14 cellular contexts compared by ENCODE assay signal in the genomic region with DNA sequence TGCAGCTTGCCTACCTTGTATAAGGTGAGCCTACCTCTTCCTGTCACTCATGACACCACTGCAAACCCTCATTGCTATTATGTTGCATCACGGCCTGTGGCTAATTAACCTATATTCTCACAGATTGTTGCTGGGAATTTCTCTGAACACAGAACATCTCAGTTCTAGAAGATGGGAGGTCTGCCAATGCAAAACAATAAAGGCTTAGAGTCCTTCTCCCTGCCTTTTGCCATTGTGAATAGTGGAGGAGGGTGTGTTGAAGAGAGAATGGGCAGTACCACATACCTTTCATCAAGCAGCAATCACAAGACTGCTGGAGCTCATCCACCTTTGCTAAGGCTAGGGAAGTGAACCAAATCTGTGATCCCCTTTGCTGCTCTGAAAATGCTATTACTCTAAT. TPM values are rescaled to one million over a fixed set of nuclear protein-coding genes. Genes with fewer than 3 reads are reported as not detected.
DNase-seq lines count a peak whose midpoint lies in the region; ATAC-seq and TF ChIP-seq lines count a peak whose summit lies in the region.
"Had no signal": no experiment of that assay in that cellular context is flagged by ENCODE, and none has a peak within 500 bp of the region (broad histone marks: within the 10 kb centered on the region; RNA-seq: fewer than 3 reads in every experiment).

No MANE protein-coding gene starts in this region.

- no peak for TF ChIP-seq CTCF in testis (IDR thresholded peaks at IDR 0.05)

- intact Hi-C loops in testis (cut with DNase I; ENCODE audit: low total_unique reads) = no loop called here

- H3K27ac ChIP-seq in cingulate gyrus (ENCODE audit: low read depth, low read length) (peak overlapping the region; percentile 80), testis (peak overlapping the region; percentile 21 to 70)
- H3K27ac ChIP-seq: lower lobe of right lung had no signal

- peaks cover 58% of the 10 kb centered on the region for H3K4me1 ChIP-seq in testis

- ATAC-seq in GM18511 (IDR thresholded peaks at IDR 0.05; ENCODE audit: unreplicated experiment) (no peak), GM21528 (IDR thresholded peaks at IDR 0.05; ENCODE audit: low FRiP score, unreplicated experiment) (no peak)
- ATAC-seq: activated CD8-positive, alpha-beta T cell treated with anti-CD3 and anti-CD28 coated beads for 36 hours had no signal

- H3K27me3 ChIP-seq in testis = no peaks in the 10 kb centered on the region

- H3K36me3 ChIP-seq in testis (ENCODE audit: low read depth, missing control alignments) = no peaks in the 10 kb centered on the region
- H3K36me3 ChIP-seq: lower lobe of right lung had no signal

- H3K4me3 ChIP-seq in testis = no peak overlapping the region
- H3K4me3 ChIP-seq: lower lobe of right lung had no signal

- H3K9me3 ChIP-seq in testis = no peaks in the 10 kb centered on the region
- H3K9me3 ChIP-seq: lower lobe of right lung had no signal

- peak; percentile 60 for DNase-seq in NCI-H2107 treated with DMSO at 0.1 percent for 48 hours (lab: John Stamatoyannopoulos, UW; ENCODE audit: unreplicated experiment)
- DNase-seq in NCI-H2107 (lab: John Stamatoyannopoulos, UW) = no peak
- DNase-seq in kidney glomerular epithelial cell (lab: John Stamatoyannopoulos, UW) = peak; percentile 34
- DNase-seq in testis = peak; percentile 43
- no peak for DNase-seq in NCI-H446 (lab: John Stamatoyannopoulos, UW)
- DNase-seq: 8988T; activated CD8-positive, alpha-beta T cell treated with anti-CD3 and anti-CD28 coated beads for 36 hours; lower lobe of right lung; NCI-H1930; stimulated activated CD4-positive, alpha-beta T cell treated with anti-CD3 and anti-CD28 coated beads, Interleukin-4, amount 100 ng/mL, for 4 hours; T1000 had no signal

- TF ChIP-seq POLR2A in testis (IDR thresholded peaks at IDR 0.05) = no peak

- WGBS in testis, 2 donors = 57 to 71% methylated on average over 1 of the region's 1 CpG

RNA-seq across cellular contexts. Expression of a gene that starts 34.4 kb away (rescaled TPM):
- 10 to 100 TPM; 36.1 to 45.8 TPM for total RNA-seq in testis
- 17.1 TPM for polyA plus RNA-seq in testis (ENCODE audit: insufficient read depth, low read depth, low replicate concordance)

Comparison
In these comparisons a context has a peak if more than half of its experiments do, and no peak if none do; other contexts are left out.
1. DNase-seq: peak in NCI-H2107 treated with DMSO at 0.1 percent for 48 hours (single experiment), kidney glomerular epithelial cell (single experiment) and testis (single experiment); none in NCI-H2107 (single experiment) and NCI-H446 (0 of 2).